ENCODE assay signal across 25 cellular contexts in the genomic region with DNA sequence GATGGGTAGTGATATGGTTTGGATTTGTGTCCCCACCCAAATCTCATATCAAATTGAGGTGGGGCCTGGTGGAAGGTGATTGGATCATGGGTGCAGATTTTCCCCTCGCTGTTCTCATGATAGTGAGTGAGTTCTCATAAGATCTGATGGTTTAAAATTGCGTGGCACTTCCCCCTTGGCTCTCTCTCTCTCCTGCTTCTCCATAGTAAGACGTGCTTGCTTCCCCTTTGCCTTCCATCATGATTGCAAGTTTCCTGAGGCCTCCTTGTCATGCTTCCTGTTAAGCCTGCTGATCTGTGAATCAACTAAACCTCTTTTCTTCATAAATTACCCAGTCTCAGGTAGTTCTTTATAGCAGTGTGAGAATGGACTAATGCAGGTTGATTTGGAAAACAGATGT.
"Had no signal": no experiment of that assay in that cellular context is flagged by ENCODE, and none has a peak within 500 bp of the region (broad histone marks: within the 10 kb centered on the region; RNA-seq: fewer than 3 reads in every experiment).

No MANE protein-coding gene starts in this region.

- H3K27me3 Mint-ChIP-seq: activated CD4-positive, alpha-beta memory T cell treated with anti-CD3 and anti-CD28 coated beads, Interleukin-2, amount 10 ng/mL, durations not matched to agents 7 days and 5 days; activated CD4-positive, alpha-beta T cell treated with anti-CD3 and anti-CD28 coated beads for 36 hours; activated naive CD8-positive, alpha-beta T cell treated with anti-CD3 and anti-CD28 coated beads, Interleukin-2, amount 10 ng/mL, durations not matched to agents 7 days and 5 days had no signal

- H3K27ac Mint-ChIP-seq: activated CD4-positive, alpha-beta memory T cell treated with anti-CD3 and anti-CD28 coated beads, Interleukin-2, amount 10 ng/mL, durations not matched to agents 7 days and 5 days; activated CD4-positive, alpha-beta T cell treated with anti-CD3 and anti-CD28 coated beads for 36 hours; activated naive CD8-positive, alpha-beta T cell treated with anti-CD3 and anti-CD28 coated beads, Interleukin-2, amount 10 ng/mL, durations not matched to agents 7 days and 5 days; activated T-cell treated with anti-CD3 and anti-CD28 coated beads, Interleukin-2, amount 50 U/mL, for 72 hours; activated T-helper 2 cell treated with anti-CD3 and anti-CD28 coated beads, Interferon-gamma antibody, Interleukin-2, Interleukin-4, amounts not matched to agents 10 μg/mL and 5 μg/mL and 100 μg/mL, durations not matched to agents 14 hours and 24 hours and 36 hours; T-cell had no signal

- H3K9me3 Mint-ChIP-seq: activated T-cell treated with anti-CD3 and anti-CD28 coated beads, Interleukin-2, amount 50 U/mL, for 72 hours; activated T-helper 2 cell treated with anti-CD3 and anti-CD28 coated beads, Interferon-gamma antibody, Interleukin-2, Interleukin-4, amounts not matched to agents 10 μg/mL and 5 μg/mL and 100 μg/mL, durations not matched to agents 14 hours and 24 hours and 36 hours had no signal

- H3K4me3 Mint-ChIP-seq: activated CD4-positive, alpha-beta memory T cell treated with anti-CD3 and anti-CD28 coated beads, Interleukin-2, amount 10 ng/mL, durations not matched to agents 7 days and 5 days; activated CD4-positive, alpha-beta T cell treated with anti-CD3 and anti-CD28 coated beads for 36 hours; activated naive CD8-positive, alpha-beta T cell treated with anti-CD3 and anti-CD28 coated beads, Interleukin-2, amount 10 ng/mL, durations not matched to agents 7 days and 5 days; activated T-cell treated with anti-CD3 and anti-CD28 coated beads, Interleukin-2, amount 50 U/mL, for 72 hours; T-cell had no signal

- DNase-seq: activated CD4-positive, alpha-beta memory T cell treated with anti-CD3 and anti-CD28 coated beads, Interleukin-2, amount 10 ng/mL, durations not matched to agents 7 days and 5 days; activated CD4-positive, alpha-beta T cell treated with anti-CD3 and anti-CD28 coated beads for 36 hours; activated CD4-positive, alpha-beta T cell treated with anti-CD3 and anti-CD28 coated beads, Interleukin-2, amount 50 U/mL, for 1 hour; activated CD8-positive, alpha-beta memory T cell treated with anti-CD3 and anti-CD28 coated beads, Interleukin-2, amount 50 U/mL, for 4 hours; activated naive CD4-positive, alpha-beta T cell treated with anti-CD3 and anti-CD28 coated beads, Interleukin-2, amount 50 U/mL, for 16 hours; activated naive CD8-positive, alpha-beta T cell treated with anti-CD3 and anti-CD28 coated beads, Interleukin-2, amount 10 ng/mL, durations not matched to agents 7 days and 5 days; activated T-cell treated with anti-CD3 and anti-CD28 coated beads, Interleukin-2, amount 50 U/mL, for 72 hours; adrenal gland; cerebellar nuclear complex; Karpas-422; NCI-H1105; NCI-H1436; NCI-H1694 treated with DMSO at 0.1 percent for 48 hours; NCI-H2029 treated with DMSO at 0.1 percent for 48 hours; NCI-H2227 treated with DMSO at 0.1 percent for 48 hours; NCI-H446 treated with DMSO at 0.1 percent for 48 hours; NCI-H524 treated with DMSO at 0.1 percent for 48 hours; NCI-H774; PC-9; SHP77 treated with DMSO at 0.1 percent for 48 hours; T-cell; T-helper 2 cell; T1000; WERI-Rb-1 had no signal

- H3K4me1 Mint-ChIP-seq: activated CD4-positive, alpha-beta memory T cell treated with anti-CD3 and anti-CD28 coated beads, Interleukin-2, amount 10 ng/mL, durations not matched to agents 7 days and 5 days; activated CD4-positive, alpha-beta T cell treated with anti-CD3 and anti-CD28 coated beads for 36 hours; activated naive CD8-positive, alpha-beta T cell treated with anti-CD3 and anti-CD28 coated beads, Interleukin-2, amount 10 ng/mL, durations not matched to agents 7 days and 5 days; T-cell had no signal

- H3K36me3 Mint-ChIP-seq: activated naive CD8-positive, alpha-beta T cell treated with anti-CD3 and anti-CD28 coated beads, Interleukin-2, amount 10 ng/mL, durations not matched to agents 7 days and 5 days; T-cell had no signal
